9 cellular contexts compared by ENCODE assay signal in genomic region chr14:104826197-104826857, GRCh38. TPM values are rescaled to one million over a fixed set of nuclear protein-coding genes. Genes with fewer than 3 reads are reported as not detected.
DNase-seq lines count a peak whose midpoint lies in the region; ATAC-seq and TF ChIP-seq lines count a peak whose summit lies in the region.
"Had no signal": no experiment of that assay in that cellular context is flagged by ENCODE, and none has a peak within 500 bp of the region (broad histone marks: within the 10 kb centered on the region; RNA-seq: fewer than 3 reads in every experiment).

No MANE protein-coding gene starts in this region.

- peaks cover 24% of the 10 kb centered on the region for H3K4me1 Mint-ChIP-seq in activated naive CD4-positive, alpha-beta T cell treated with anti-CD3 and anti-CD28 coated beads, Interleukin-2, amount 10 ng/mL, durations not matched to agents 7 days and 5 days
- H3K4me1 Mint-ChIP-seq in osteocyte (ENCODE audit: unreplicated experiment) = peaks cover 19% of the 10 kb centered on the region

- H3K27ac Mint-ChIP-seq in activated naive CD4-positive, alpha-beta T cell treated with anti-CD3 and anti-CD28 coated beads, Interleukin-2, amount 10 ng/mL, durations not matched to agents 7 days and 5 days = no peak overlapping the region
- no peak overlapping the region for H3K27ac Mint-ChIP-seq in osteocyte (ENCODE audit: unreplicated experiment)

- H3K27ac ChIP-seq in SK-N-SH (ENCODE audit: low read depth in 2 of 2, low read length in 1 of 2) = peak overlapping the region in 1 of 2 experiments; percentile 35; a peak in 1 of 4 replicates
- no peak overlapping the region for H3K27ac ChIP-seq in thymus (ENCODE audit: low read depth)
- H3K27ac ChIP-seq: epithelial cell of prostate had no signal

- H3K36me3 ChIP-seq in MG63 (no peaks in the 10 kb centered on the region), SK-N-SH (replicated peaks in 1 of 2; ENCODE audit: control insufficient read depth in 1 of 2, insufficient read depth in 2 of 2, low read length in 1 of 2) (no peaks in the 10 kb centered on the region), thymus (ENCODE audit: control insufficient read depth, insufficient read depth) (no peaks in the 10 kb centered on the region)

- no peaks in the 10 kb centered on the region for H3K9me3 ChIP-seq in MG63
- H3K9me3 ChIP-seq in SK-N-SH = no peaks in the 10 kb centered on the region
- H3K9me3 ChIP-seq in thymus (ENCODE audit: control insufficient read depth) = no peaks in the 10 kb centered on the region

- peak; percentile 60 for TF ChIP-seq RAD21 in SK-N-SH (IDR thresholded peaks at IDR 0.05; ENCODE audit: low read length)

- peak overlapping the region; percentile 94 for H3K4me2 ChIP-seq in SK-N-SH

- peaks cover 4% of the 10 kb centered on the region for H3F3A ChIP-seq in SK-N-SH (replicated peaks; ENCODE audit: insufficient read depth)

- H3K27me3 Mint-ChIP-seq in activated naive CD4-positive, alpha-beta T cell treated with anti-CD3 and anti-CD28 coated beads, Interleukin-2, amount 10 ng/mL, durations not matched to agents 7 days and 5 days = peaks cover 63% of the 10 kb centered on the region
- no peaks in the 10 kb centered on the region for H3K27me3 Mint-ChIP-seq in osteocyte (ENCODE audit: unreplicated experiment)

- H3K27me3 ChIP-seq in MG63 (no peaks in the 10 kb centered on the region), SK-N-SH (ENCODE audit: insufficient read depth) (no peaks in the 10 kb centered on the region), thymus (ENCODE audit: control insufficient read depth, insufficient read depth) (peaks cover 20% of the 10 kb centered on the region)

- no peak for TF ChIP-seq EP300 in SK-N-SH (IDR thresholded peaks at IDR 0.05; ENCODE audit: borderline replicate concordance in 1 of 2, low read depth in 1 of 2, low read length in 1 of 2)

- H3K4me1 ChIP-seq in SK-N-SH (ENCODE audit: control insufficient read depth in 1 of 2, insufficient read depth in 2 of 2, low read depth in 1 of 2, low read length in 1 of 2) (peaks cover 0 to 14% of the 10 kb centered on the region in 2 experiments; a peak in 1 of 4 replicates), thymus (ENCODE audit: control insufficient read depth, insufficient read depth, low read length) (no peaks in the 10 kb centered on the region)

- ATAC-seq in GM21723 (IDR thresholded peaks at IDR 0.05; ENCODE audit: unreplicated experiment) = peak; percentile 86

- peak overlapping the region; percentile 92; the same call in 1 of the 2 replicates for H2AFZ ChIP-seq in SK-N-SH (ENCODE audit: low read depth)

- no peaks in the 10 kb centered on the region for H3K9me2 ChIP-seq in SK-N-SH

- intact Hi-C loops in head of caudate nucleus (cut with DNase I) = loop anchor here (5.0 kb wide), 1 partner anchor 59 kb away; no protein-coding TSS in a partner anchor

- peak overlapping the region; percentile 45 for H3K4me3 ChIP-seq in MG63
- peak overlapping the region; percentile 57 to 65 for H3K4me3 ChIP-seq in SK-N-SH (ENCODE audit: low read depth in 2 of 2, low read length in 1 of 2)
- H3K4me3 ChIP-seq in thymus (ENCODE audit: low read length) = peak overlapping the region; percentile 36

- H3K36me3 Mint-ChIP-seq in activated naive CD4-positive, alpha-beta T cell treated with anti-CD3 and anti-CD28 coated beads, Interleukin-2, amount 10 ng/mL, durations not matched to agents 7 days and 5 days = peaks cover 5% of the 10 kb centered on the region
- no peaks in the 10 kb centered on the region for H3K36me3 Mint-ChIP-seq in osteocyte (ENCODE audit: unreplicated experiment)

- POLR2A ChIA-PET in SK-N-SH (lab: Yijun Ruan, JAX) = interaction anchor here (0.6 to 2.4 kb wide), 4 partner anchors 9 to 74 kb away, joined by 3 to 8 read pairs (median 4); partner anchors contain the start of gene SIVA1

- WGBS in SK-N-SH (ENCODE audit: low lambda C conversion rate) = 0% methylated on average over 4 of the region's 54 CpGs
- WGBS in thymus = 1% methylated on average over 53 of the region's 54 CpGs

- CTCF ChIA-PET in SK-N-SH (lab: Yijun Ruan, JAX) = interaction anchor here (0.5 to 2.8 kb wide), 48 partner anchors 13 to 1528 kb away, joined by 3 to 85 read pairs (median 4); partner anchors contain the start of genes AKT1, CDCA4, CEP170B and SIVA1
- CTCF ChIA-PET in activated naive CD4-positive, alpha-beta T cell treated with anti-CD3 and anti-CD28 coated beads, Interleukin-2, amount 10 ng/mL, durations not matched to agents 7 days and 5 days (lab: Charles Lee) = interaction anchor here (0.8 to 2.9 kb wide), 13 partner anchors 25 to 103 kb away, joined by 3 to 21 read pairs (median 4); partner anchors contain the start of genes ADSS1, SIVA1 and ZBTB42

- H3K4me3 Mint-ChIP-seq in activated naive CD4-positive, alpha-beta T cell treated with anti-CD3 and anti-CD28 coated beads, Interleukin-2, amount 10 ng/mL, durations not matched to agents 7 days and 5 days = peak overlapping the region; percentile 75
- peak overlapping the region; percentile 79 for H3K4me3 Mint-ChIP-seq in osteocyte (ENCODE audit: unreplicated experiment)

- DNase-seq in D341Med (ENCODE audit: low spot score) (peak; percentile 97), MG63 (peak; percentile 83), SK-N-SH (peak; percentile 95), head of caudate nucleus (peak; percentile 70 to 98 (median 94)), osteocyte (ENCODE audit: extremely low spot score, unreplicated experiment) (peak; percentile 98)
- peak; percentile 95 for DNase-seq in activated naive CD4-positive, alpha-beta T cell treated with anti-CD3 and anti-CD28 coated beads, Interleukin-2, amount 10 ng/mL, durations not matched to agents 7 days and 5 days

- no peaks in the 10 kb centered on the region for H4K20me1 ChIP-seq in SK-N-SH (ENCODE audit: insufficient read depth)

- peak; percentile 57 for TF ChIP-seq CTCF in SK-N-SH (IDR thresholded peaks at IDR 0.05)
- peak; percentile 85 for TF ChIP-seq CTCF in osteocyte (IDR thresholded peaks at IDR 0.05)

- H3K9ac ChIP-seq in SK-N-SH = peak overlapping the region; percentile 60; the same call in 1 of the 2 replicates

- no peaks in the 10 kb centered on the region for H3K79me2 ChIP-seq in SK-N-SH (ENCODE audit: insufficient read depth)

- H3K9me3 Mint-ChIP-seq in activated naive CD4-positive, alpha-beta T cell treated with anti-CD3 and anti-CD28 coated beads, Interleukin-2, amount 10 ng/mL, durations not matched to agents 7 days and 5 days = peaks cover 7% of the 10 kb centered on the region
- peaks cover 4% of the 10 kb centered on the region for H3K9me3 Mint-ChIP-seq in osteocyte (ENCODE audit: unreplicated experiment)

TF ChIP-seq in SK-N-SH, 30 proteins besides CTCF, POLR2A, EP300 and RAD21:
- TF ChIP-seq POLR2AphosphoS5 (IDR thresholded peaks at IDR 0.05; ENCODE audit: low read depth, low read length) (peak; percentile 48), GATA2 (CRISPR knock-in tag; IDR thresholded peaks at IDR 0.05) (no peak), PBX3 (IDR thresholded peaks at IDR 0.05) (0 out of 2 replicates have a peak, but pooled peaks have one; percentile 6), SMC3 (IDR thresholded peaks at IDR 0.05; ENCODE audit: low read depth, low read length) (peak; percentile 61), MXI1 (IDR thresholded peaks at IDR 0.05; ENCODE audit: low read depth, low read length) (0 out of 2 replicates have a peak, but pooled peaks have one; percentile 39)

RNA-seq across cellular contexts. Expression of gene ZBTB42, which starts 25.4 kb away (rescaled TPM):
- 2.5 and 3.9 TPM in 2 replicates for total RNA-seq in MG63 (2014; rRNA removed; shearing (Covaris generic); ENCODE audit: low replicate concordance)
- polyA plus RNA-seq in SK-N-SH (2012; rRNA removed) (2.9 and 3.1 TPM in 2 replicates), thymus (3.2 TPM)
- 1.4 and 2.2 TPM in 2 replicates for polyA plus RNA-seq in SK-N-SH (2012; cell fraction: cytosol; rRNA removed)
- 1.7 TPM in 2 replicates for polyA plus RNA-seq in SK-N-SH (2012; cell fraction: nucleus; rRNA removed)
- total RNA-seq in osteocyte = 2.7 and 3.1 TPM in 2 replicates

RNA-seq across cellular contexts. Expression of gene AKT1, which starts 30.8 kb away (rescaled TPM):
- total RNA-seq in MG63 (2014; rRNA removed; shearing (Covaris generic); ENCODE audit: low replicate concordance) = 118 and 140 TPM in 2 replicates
- polyA plus RNA-seq in SK-N-SH (2012; rRNA removed) (185 and 198 TPM in 2 replicates), thymus (90.9 TPM)
- 99.2 and 137 TPM in 2 replicates for polyA plus RNA-seq in SK-N-SH (2012; cell fraction: cytosol; rRNA removed)
- 365 and 420 TPM in 2 replicates for polyA plus RNA-seq in SK-N-SH (2012; cell fraction: nucleus; rRNA removed)
- total RNA-seq in osteocyte = 157 and 160 TPM in 2 replicates

RNA-seq across cellular contexts. Expression of gene CEP170B, which starts 38.7 kb away (rescaled TPM):
- total RNA-seq in MG63 (2014; rRNA removed; shearing (Covaris generic); ENCODE audit: low replicate concordance) = 7.5 and 13.6 TPM in 2 replicates
- polyA plus RNA-seq in SK-N-SH (2012; rRNA removed) (7.7 and 11.0 TPM in 2 replicates), thymus (8.3 TPM)
- polyA plus RNA-seq in SK-N-SH (2012; cell fraction: cytosol; rRNA removed) = 3.9 and 5.9 TPM in 2 replicates
- polyA plus RNA-seq in SK-N-SH (2012; cell fraction: nucleus; rRNA removed) = 52.8 and 69.2 TPM in 2 replicates
- 26.4 and 26.5 TPM in 2 replicates for total RNA-seq in osteocyte
